Comparison of ENCODE assay signal across 19 cellular contexts in the genomic region with DNA sequence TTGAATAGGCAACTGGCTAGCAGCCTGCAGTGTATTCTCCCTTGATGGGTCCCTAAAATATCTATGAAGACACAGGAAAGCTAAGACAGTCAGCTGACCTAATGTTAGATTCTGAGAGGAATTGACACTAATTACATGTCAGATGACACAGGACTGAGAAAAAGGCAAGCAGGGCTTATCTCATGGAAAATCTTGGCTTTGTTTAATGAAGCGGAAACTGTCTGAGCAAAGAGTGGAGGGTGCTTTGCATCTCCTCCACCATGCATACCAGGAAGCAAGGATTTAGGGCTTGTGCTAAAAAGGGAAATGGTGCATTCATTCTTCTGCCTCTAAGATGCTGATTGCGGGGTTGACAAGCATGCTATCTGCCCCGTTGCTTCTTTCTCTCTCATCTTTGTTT.
DNase-seq lines count a peak whose midpoint lies in the region; ATAC-seq and TF ChIP-seq lines count a peak whose summit lies in the region.
"Had no signal": no experiment of that assay in that cellular context is flagged by ENCODE, and none has a peak within 500 bp of the region (broad histone marks: within the 10 kb centered on the region; RNA-seq: fewer than 3 reads in every experiment).

No MANE protein-coding gene starts in this region.

- no peaks in the 10 kb centered on the region for H3F3A ChIP-seq in GM23338 (replicated peaks; ENCODE audit: low read depth)

- CTCF ChIA-PET in CD4-positive, alpha-beta memory T cell (lab: Charles Lee; ENCODE audit: partially characterized antibody), result no interaction called here
- CTCF ChIA-PET in activated naive CD4-positive, alpha-beta T cell treated with anti-CD3 and anti-CD28 coated beads for 36 hours (lab: Charles Lee), result no interaction called here

- no peak for TF ChIP-seq CTCF in GM23338 (conservative IDR thresholded peaks at IDR 0.05; ENCODE audit: low read depth in 2 of 2)

- intact Hi-C loops in CD4-positive, alpha-beta memory T cell (cut with micrococcal nuclease), result no loop called here
- intact Hi-C loops in activated naive CD4-positive, alpha-beta T cell treated with anti-CD3 and anti-CD28 coated beads for 36 hours (cut with micrococcal nuclease), result no loop called here

- no peak overlapping the region for H3K27ac ChIP-seq in GM23338 (ENCODE audit: low read depth)
- H3K27ac ChIP-seq in CD4-positive, alpha-beta memory T cell (ENCODE audit: low read depth, low read length), result no peak overlapping the region
- H3K27ac ChIP-seq: Peyer's patch had no signal

- H3K36me3 Mint-ChIP-seq in GM23338 (ENCODE audit: low read depth), result peaks cover 3% of the 10 kb centered on the region; the same call in 2 of the 3 replicates
- no peaks in the 10 kb centered on the region for H3K36me3 Mint-ChIP-seq in CD4-positive, alpha-beta memory T cell
- H3K36me3 Mint-ChIP-seq in activated naive CD4-positive, alpha-beta T cell treated with anti-CD3 and anti-CD28 coated beads for 36 hours (ENCODE audit: low read depth), result no peaks in the 10 kb centered on the region
- H3K36me3 Mint-ChIP-seq: CD4-positive, CD25-positive, alpha-beta regulatory T cell had no signal

- no peak overlapping the region for H3K4me3 Mint-ChIP-seq in GM23338
- no peak overlapping the region for H3K4me3 Mint-ChIP-seq in CD4-positive, alpha-beta memory T cell
- no peak overlapping the region for H3K4me3 Mint-ChIP-seq in activated naive CD4-positive, alpha-beta T cell treated with anti-CD3 and anti-CD28 coated beads for 36 hours
- H3K4me3 Mint-ChIP-seq: CD4-positive, CD25-positive, alpha-beta regulatory T cell; HFFc6 had no signal

- no peak overlapping the region for H3K4me3 ChIP-seq in GM23338
- no peak overlapping the region for H3K4me3 ChIP-seq in CD4-positive, alpha-beta memory T cell (ENCODE audit: low read length in 2 of 2)
- H3K4me3 ChIP-seq: GM12878, Peyer's patch had no signal

- no peaks in the 10 kb centered on the region for H4K20me1 ChIP-seq in GM23338 (replicated peaks; ENCODE audit: insufficient read depth)

- peaks cover 7% of the 10 kb centered on the region for H3K4me1 Mint-ChIP-seq in GM23338
- H3K4me1 Mint-ChIP-seq in CD4-positive, alpha-beta memory T cell, result no peaks in the 10 kb centered on the region
- no peaks in the 10 kb centered on the region for H3K4me1 Mint-ChIP-seq in activated naive CD4-positive, alpha-beta T cell treated with anti-CD3 and anti-CD28 coated beads for 36 hours (ENCODE audit: low read depth)

- no peaks in the 10 kb centered on the region for H3K36me3 ChIP-seq in GM23338 (ENCODE audit: insufficient read depth)
- no peaks in the 10 kb centered on the region for H3K36me3 ChIP-seq in CD4-positive, alpha-beta memory T cell (ENCODE audit: insufficient read depth, low read length)
- H3K36me3 ChIP-seq: Peyer's patch had no signal

- peaks cover 3% of the 10 kb centered on the region; the same call in 1 of the 2 replicates for H3K4me1 ChIP-seq in GM23338 (ENCODE audit: insufficient read depth)
- no peaks in the 10 kb centered on the region for H3K4me1 ChIP-seq in CD4-positive, alpha-beta memory T cell (ENCODE audit: insufficient read depth, low read length)
- H3K4me1 ChIP-seq: Peyer's patch had no signal

- ATAC-seq in GM23338, result no peak
- ATAC-seq: GM12878 had no signal

- no peak overlapping the region for H3K4me2 ChIP-seq in GM23338

- H2AFZ ChIP-seq in GM23338, result peak overlapping the region; percentile 69

- H3K9me2 ChIP-seq in GM23338 (ENCODE audit: insufficient read depth), result peaks cover 15% of the 10 kb centered on the region; the same call in 1 of the 2 replicates

- DNase-seq in GM23338 (ENCODE audit: low spot score) (no peak), RPMI7951 (ENCODE audit: low read depth) (peak; percentile 73), kidney tubule cell (ENCODE audit: low spot score) (peak; percentile 9), retina (peak; percentile 62), anterior cingulate cortex (lab: John Stamatoyannopoulos, UW) (no peak)
- DNase-seq in CD4-positive, alpha-beta memory T cell, result no peak
- no peak for DNase-seq in activated naive CD4-positive, alpha-beta T cell treated with anti-CD3 and anti-CD28 coated beads for 36 hours
- DNase-seq: CD4-positive, CD25-positive, alpha-beta regulatory T cell; DMS79; HFFc6; KBM-7; NCI-H1436; NCI-H2029; NCI-H2171; NCI-H446; NCI-H748 treated with DMSO at 0.1 percent for 48 hours; Peyer's patch; Right ventricle myocardium superior had no signal

- POLR2A ChIA-PET in CD4-positive, alpha-beta memory T cell (lab: Charles Lee; ENCODE audit: partially characterized antibody), result no interaction called here

- peaks cover 23% of the 10 kb centered on the region; the same call in 2 of the 3 replicates for H3K9me3 Mint-ChIP-seq in GM23338
- H3K9me3 Mint-ChIP-seq in CD4-positive, alpha-beta memory T cell, result peaks cover 5 to 19% (median 8%) of the 10 kb centered on the region in 8 donors
- H3K9me3 Mint-ChIP-seq in activated naive CD4-positive, alpha-beta T cell treated with anti-CD3 and anti-CD28 coated beads for 36 hours, result peaks cover 9% of the 10 kb centered on the region

- H3K27me3 Mint-ChIP-seq in GM23338 (ENCODE audit: insufficient read depth, low read depth, poor library complexity), result no peaks in the 10 kb centered on the region
- H3K27me3 Mint-ChIP-seq in CD4-positive, alpha-beta memory T cell, result peaks cover 0 to 3% of the 10 kb centered on the region in 2 donors
- H3K27me3 Mint-ChIP-seq in activated naive CD4-positive, alpha-beta T cell treated with anti-CD3 and anti-CD28 coated beads for 36 hours (ENCODE audit: low read depth), result peaks cover 1% of the 10 kb centered on the region
- H3K27me3 Mint-ChIP-seq: CD4-positive, CD25-positive, alpha-beta regulatory T cell had no signal

- no peaks in the 10 kb centered on the region for H3K9me3 ChIP-seq in CD4-positive, alpha-beta memory T cell (ENCODE audit: control insufficient read depth in 1 of 2, low read length in 2 of 2)
- H3K9me3 ChIP-seq: Peyer's patch had no signal

- no peak overlapping the region for H3K27ac Mint-ChIP-seq in GM23338
- no peak overlapping the region for H3K27ac Mint-ChIP-seq in CD4-positive, alpha-beta memory T cell
- no peak overlapping the region for H3K27ac Mint-ChIP-seq in activated naive CD4-positive, alpha-beta T cell treated with anti-CD3 and anti-CD28 coated beads for 36 hours
- H3K27ac Mint-ChIP-seq: CD4-positive, CD25-positive, alpha-beta regulatory T cell; HFFc6 had no signal

- H3K27me3 ChIP-seq in GM23338 (ENCODE audit: insufficient read depth), result no peaks in the 10 kb centered on the region
- H3K27me3 ChIP-seq in CD4-positive, alpha-beta memory T cell (ENCODE audit: insufficient read depth, low read length), result no peaks in the 10 kb centered on the region
- H3K27me3 ChIP-seq: Peyer's patch had no signal

- no peaks in the 10 kb centered on the region for H3K79me2 ChIP-seq in GM23338 (replicated peaks; ENCODE audit: insufficient read depth)

TF ChIP-seq in GM23338, 12 proteins besides CTCF, POLR2A, EP300 and RAD21 (continues in another document):
- TF ChIP-seq, protein P1, sequence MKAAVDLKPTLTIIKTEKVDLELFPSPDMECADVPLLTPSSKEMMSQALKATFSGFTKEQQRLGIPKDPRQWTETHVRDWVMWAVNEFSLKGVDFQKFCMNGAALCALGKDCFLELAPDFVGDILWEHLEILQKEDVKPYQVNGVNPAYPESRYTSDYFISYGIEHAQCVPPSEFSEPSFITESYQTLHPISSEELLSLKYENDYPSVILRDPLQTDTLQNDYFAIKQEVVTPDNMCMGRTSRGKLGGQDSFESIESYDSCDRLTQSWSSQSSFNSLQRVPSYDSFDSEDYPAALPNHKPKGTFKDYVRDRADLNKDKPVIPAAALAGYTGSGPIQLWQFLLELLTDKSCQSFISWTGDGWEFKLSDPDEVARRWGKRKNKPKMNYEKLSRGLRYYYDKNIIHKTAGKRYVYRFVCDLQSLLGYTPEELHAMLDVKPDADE (IDR thresholded peaks at IDR 0.05), result no peak
- no peak for TF ChIP-seq CREB1 (CRISPR knock-in tag; IDR thresholded peaks at IDR 0.05; ENCODE audit: low read depth)

Comparison
In these comparisons a context has a peak if more than half of its experiments do, and no peak if none do; other contexts are left out.
1. DNase-seq: peak in RPMI7951 (single experiment), kidney tubule cell (single experiment) and retina (single experiment); none in GM23338 (single experiment), anterior cingulate cortex (0 of 58), CD4-positive, alpha-beta memory T cell (0 of 5) and activated naive CD4-positive, alpha-beta T cell treated with anti-CD3 and anti-CD28 coated beads for 36 hours (single experiment).